8 cellular contexts compared by ENCODE assay signal in genomic region chr10:99917963-99918825, GRCh38.
DNase-seq lines count a peak whose midpoint lies in the region; ATAC-seq and TF ChIP-seq lines count a peak whose summit lies in the region.

No MANE protein-coding gene starts in this region.

- H3K27me3 ChIP-seq in Karpas-422 (ENCODE audit: low read length) (no peaks in the 10 kb centered on the region), left lung (no peaks in the 10 kb centered on the region), subcutaneous abdominal adipose tissue (ENCODE audit: control insufficient read depth in 5 of 5, insufficient read depth in 4 of 5, low read length in 5 of 5) (no peaks in the 10 kb centered on the region)

- H3K4me3 Mint-ChIP-seq in activated naive CD8-positive, alpha-beta T cell treated with anti-CD3 and anti-CD28 coated beads for 36 hours = no peak overlapping the region

- H3K9me3 ChIP-seq in Karpas-422 (ENCODE audit: low read length) (no peaks in the 10 kb centered on the region), left lung (no peaks in the 10 kb centered on the region), subcutaneous abdominal adipose tissue (ENCODE audit: control insufficient read depth in 5 of 5, low read length in 5 of 5) (no peaks in the 10 kb centered on the region)

- intact Hi-C loops in left lung (cut with DNase I) = no loop called here

- H3K27ac ChIP-seq in Karpas-422 (ENCODE audit: low read length) (no peak overlapping the region), left lung (peak overlapping the region; percentile 63 to 74), subcutaneous abdominal adipose tissue (ENCODE audit: low read depth, low read length) (peak overlapping the region; percentile 72)

- H3K4me1 ChIP-seq in Karpas-422 (ENCODE audit: low read length) (no peaks in the 10 kb centered on the region), left lung (peaks cover 7 to 8% of the 10 kb centered on the region in 2 donors), subcutaneous abdominal adipose tissue (ENCODE audit: control insufficient read depth in 5 of 5, insufficient read depth in 5 of 5, low read length in 5 of 5) (peaks cover 1 to 16% (median 10%) of the 10 kb centered on the region in 5 donors)

- no peaks in the 10 kb centered on the region for H3K9me2 ChIP-seq in Karpas-422 (replicated peaks; ENCODE audit: insufficient read depth, low read length)

- no peak overlapping the region for H3K4me3 ChIP-seq in Karpas-422 (ENCODE audit: low read length)
- H3K4me3 ChIP-seq in left lung = no peak overlapping the region
- H3K4me3 ChIP-seq in subcutaneous abdominal adipose tissue (ENCODE audit: low read depth in 1 of 5, low read length in 5 of 5) = peak overlapping the region; percentile 49 to 65 (median 61)

- peaks cover 4% of the 10 kb centered on the region for H3K4me1 Mint-ChIP-seq in activated naive CD8-positive, alpha-beta T cell treated with anti-CD3 and anti-CD28 coated beads for 36 hours

- no peak overlapping the region for H2AFZ ChIP-seq in Karpas-422 (ENCODE audit: low read length)

- DNase-seq in Karpas-422 (peak; percentile 32), dermis microvascular lymphatic vessel endothelial cell (ENCODE audit: low read depth in 2 of 2) (peak; percentile 43 to 89), left lung (peak in 1 of 2 donors; percentile 56), GM20000 (ENCODE audit: low spot score) (no peak), T1000 (lab: John Stamatoyannopoulos, UW) (no peak), SIG-M5 (lab: John Stamatoyannopoulos, UW) (no peak)
- DNase-seq in activated naive CD8-positive, alpha-beta T cell treated with anti-CD3 and anti-CD28 coated beads for 36 hours = no peak

- no peak overlapping the region for H3K4me2 ChIP-seq in Karpas-422 (ENCODE audit: low read depth, low read length, poor library complexity, severe bottlenecking)

- H3K36me3 Mint-ChIP-seq in activated naive CD8-positive, alpha-beta T cell treated with anti-CD3 and anti-CD28 coated beads for 36 hours = no peaks in the 10 kb centered on the region

- H3K79me2 ChIP-seq in Karpas-422 (ENCODE audit: low read length) = peaks cover 33% of the 10 kb centered on the region

- H3K9ac ChIP-seq in Karpas-422 (ENCODE audit: low read length) (no peak overlapping the region), subcutaneous abdominal adipose tissue (ENCODE audit: low read length in 5 of 5) (peak overlapping the region in 3 of 5 donors; percentile 51 to 72 (median 63))

- H3K27me3 Mint-ChIP-seq in activated naive CD8-positive, alpha-beta T cell treated with anti-CD3 and anti-CD28 coated beads for 36 hours = no peaks in the 10 kb centered on the region

- H4K20me1 ChIP-seq in Karpas-422 (ENCODE audit: insufficient read depth, low read depth, low read length) = 0 out of 2 replicates have a peak, but pooled peaks cover 3% of the 10 kb centered on the region

- TF ChIP-seq CTCF in left lung (IDR thresholded peaks at IDR 0.05) (no peak), GM20000 (IDR thresholded peaks at IDR 0.05; ENCODE audit: extremely low read depth, missing control alignments) (no peak)

- H3K27ac Mint-ChIP-seq in activated naive CD8-positive, alpha-beta T cell treated with anti-CD3 and anti-CD28 coated beads for 36 hours = no peak overlapping the region

- peak; percentile 85 for ATAC-seq in left lung

- H3K36me3 ChIP-seq in Karpas-422 (ENCODE audit: insufficient read depth, low read length) (no peaks in the 10 kb centered on the region), left lung (no peaks in the 10 kb centered on the region), subcutaneous abdominal adipose tissue (ENCODE audit: control insufficient read depth in 5 of 5, insufficient read depth in 5 of 5, low read length in 5 of 5) (peaks cover 0 to 3% (median 0%) of the 10 kb centered on the region in 5 donors)

- no peaks in the 10 kb centered on the region for H3K9me3 Mint-ChIP-seq in activated naive CD8-positive, alpha-beta T cell treated with anti-CD3 and anti-CD28 coated beads for 36 hours

Comparison
In these comparisons a context has a peak if more than half of its experiments do, and no peak if none do; other contexts are left out.
1. DNase-seq: peak in Karpas-422 (single experiment) and dermis microvascular lymphatic vessel endothelial cell (2 of 2); none in GM20000 (single experiment), activated naive CD8-positive, alpha-beta T cell treated with anti-CD3 and anti-CD28 coated beads for 36 hours (single experiment), T1000 (single experiment) and SIG-M5 (single experiment).
2. H3K4me3 ChIP-seq: peak in subcutaneous abdominal adipose tissue (5 of 5); none in Karpas-422 (single experiment) and left lung (0 of 2).